In genomic region chr4:111198426-111198825, GRCh38 we compare ENCODE assay signal across 26 cellular contexts.
"Had no signal": no experiment of that assay in that cellular context is flagged by ENCODE, and none has a peak within 500 bp of the region (broad histone marks: within the 10 kb centered on the region; RNA-seq: fewer than 3 reads in every experiment).

No MANE protein-coding gene starts in this region.

- DNase-seq: cortex of kidney; effector memory CD8-positive, alpha-beta T cell; erythroblast; esophagus squamous epithelium; foreskin melanocyte; glutamatergic neuron; heart right ventricle; hippocampal formation; left cardiac atrium; left lung; mesendoderm; midbrain; naive thymus-derived CD8-positive, alpha-beta T cell; occipital lobe; pancreas; right cardiac atrium; sigmoid colon; stimulated activated CD4-positive, alpha-beta T cell treated with anti-CD3 and anti-CD28 coated beads, Interleukin-1b, Interleukin-23, amount 100 ng/mL, for 48 hours; stimulated activated CD4-positive, alpha-beta T cell treated with anti-CD3 and anti-CD28 coated beads, Interleukin-4, amount 100 ng/mL, for 1 hour; stimulated activated CD8-positive, alpha-beta memory T cell treated with anti-CD3 and anti-CD28 coated beads, Interleukin-4, amount 100 ng/mL, for 48 hours; stimulated activated naive CD4-positive, alpha-beta T cell; stomach; thyroid gland; trophoblast cell had no signal

- ATAC-seq: effector memory CD8-positive, alpha-beta T cell; heart right ventricle; left cardiac atrium; left lung; naive thymus-derived CD8-positive, alpha-beta T cell; pancreas; right cardiac atrium had no signal

- H3K9me3 ChIP-seq: esophagus squamous epithelium, pancreas, sigmoid colon, stomach, thyroid gland, vagina had no signal

- H3K27ac ChIP-seq: esophagus squamous epithelium, heart right ventricle, left lung, pancreas, sigmoid colon, skin epidermis, stomach, thyroid gland, vagina had no signal

- H3K27me3 ChIP-seq: esophagus squamous epithelium, heart right ventricle, left lung, pancreas, sigmoid colon, stomach, thyroid gland, vagina had no signal

- H3K36me3 ChIP-seq: esophagus squamous epithelium, heart right ventricle, left lung, pancreas, sigmoid colon, stomach, thyroid gland, vagina had no signal

- H3K4me1 ChIP-seq: esophagus squamous epithelium, heart right ventricle, left lung, pancreas, sigmoid colon, stomach, thyroid gland, vagina had no signal

- H3K4me3 ChIP-seq: esophagus squamous epithelium, heart right ventricle, left lung, pancreas, sigmoid colon, skin epidermis, stomach, thyroid gland, vagina had no signal
